ENCODE assay signal across 8 cellular contexts in the genomic region with DNA sequence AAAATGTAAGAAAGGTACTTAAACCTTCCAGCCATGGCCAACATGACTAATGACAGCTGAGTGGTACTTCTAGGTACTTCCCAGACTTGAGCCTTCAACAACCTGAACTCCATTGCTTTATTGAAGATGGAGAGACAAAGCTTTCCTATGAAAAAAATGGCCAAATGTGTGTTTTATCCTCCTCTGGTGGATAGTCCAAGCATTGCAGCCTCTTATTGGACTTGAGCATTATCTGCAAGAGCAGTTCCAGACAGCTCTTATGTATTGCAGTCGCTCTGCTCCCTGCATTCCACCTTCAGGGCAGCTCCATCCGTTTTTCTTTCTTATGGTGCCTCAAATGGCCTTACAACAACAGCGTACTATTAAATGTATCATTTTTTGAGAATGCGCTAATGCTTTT.
DNase-seq lines count a peak whose midpoint lies in the region; ATAC-seq, FAIRE-seq and TF ChIP-seq lines count a peak whose summit lies in the region.

No MANE protein-coding gene starts in this region.

- WGBS in H1 (ENCODE audit: extremely low coverage in 1 of 2, insufficient coverage in 1 of 2, insufficient read length in 1 of 2, insufficient replicate concordance in 2 of 2, low coverage in 1 of 2, low lambda C conversion rate in 2 of 2, missing lambda C conversion rate in 1 of 2), 2 experiments, result 87% methylated on average over 4 of the region's 4 CpGs; no CpG with 5 or more reads in 1 of the 2 experiments

- no peak overlapping the region for H3K27ac ChIP-seq in H1 (ENCODE audit: low read depth, low read length)

- H2AFZ ChIP-seq in H1 (ENCODE audit: low read length), result no peak overlapping the region

- H4K20me1 ChIP-seq in H1 (replicated peaks in 1 of 2; ENCODE audit: control insufficient read depth in 1 of 2, insufficient read depth in 2 of 2, low read length in 2 of 2), result no peaks in the 10 kb centered on the region

- H3K56ac ChIP-seq in H1 (replicated peaks; ENCODE audit: insufficient read length, low read depth, low read length), result no peak overlapping the region

- ATAC-seq in HG03045 (IDR thresholded peaks at IDR 0.05; ENCODE audit: unreplicated experiment) (peak; percentile 44), GM21526 (IDR thresholded peaks at IDR 0.05; ENCODE audit: low FRiP score, unreplicated experiment) (no peak), HG03571 (IDR thresholded peaks at IDR 0.05; ENCODE audit: unreplicated experiment) (no peak)

- no peaks in the 10 kb centered on the region for H3K9me3 ChIP-seq in H1 (ENCODE audit: insufficient read depth in 2 of 2, low read depth in 1 of 2, low read length in 1 of 2)

- TF ChIP-seq CTCF in H1 (IDR thresholded peaks at IDR 0.05; ENCODE audit: control extremely low read depth in 1 of 3, insufficient read depth in 1 of 3, low read depth in 1 of 3, low read length in 3 of 3), result peak in 2 of 3 experiments; percentile 52 to 75; a peak in 2 of 4 replicates
- TF ChIP-seq CTCF in progenitor cell of endocrine pancreas (IDR thresholded peaks at IDR 0.05; ENCODE audit: unreplicated experiment), result peak; percentile 63

- FAIRE-seq in H1 (lab: Jason Lieb, UNC), result peak; percentile 78

- H3K79me1 ChIP-seq in H1 (ENCODE audit: low read depth, low read length), result no peaks in the 10 kb centered on the region

- no peaks in the 10 kb centered on the region for H3K79me2 ChIP-seq in H1 (ENCODE audit: control insufficient read depth in 1 of 2, insufficient read depth in 2 of 2, low read length in 2 of 2)

- H2BK120ac ChIP-seq in H1 (replicated peaks; ENCODE audit: low read depth, low read length), result no peak overlapping the region

- H2BK20ac ChIP-seq in H1 (ENCODE audit: low read length), result no peak overlapping the region; the same call in 1 of the 2 replicates

- no peak for TF ChIP-seq POLR2A in H1 (IDR thresholded peaks at IDR 0.05; ENCODE audit: control extremely low read depth in 1 of 2, low read depth in 2 of 2, low read length in 2 of 2)

- H2BK15ac ChIP-seq in H1 (ENCODE audit: low read length), result no peak overlapping the region

- no peak overlapping the region for H2BK5ac ChIP-seq in H1 (ENCODE audit: low read depth, low read length)

- no peak overlapping the region for H3K4me3 Mint-ChIP-seq in progenitor cell of endocrine pancreas (ENCODE audit: low read depth)

- no peak overlapping the region for H4K5ac ChIP-seq in H1 (ENCODE audit: insufficient read length, low read depth, low read length)

- H3K27me3 Mint-ChIP-seq in progenitor cell of endocrine pancreas, result no peaks in the 10 kb centered on the region

- H3K23ac ChIP-seq in H1 (ENCODE audit: insufficient read length), result no peak overlapping the region

- H3K36me3 ChIP-seq in H1 (ENCODE audit: control insufficient read depth in 2 of 4, insufficient read depth in 4 of 4, low read length in 3 of 4), result no peaks in the 10 kb centered on the region

- no peaks in the 10 kb centered on the region for H3K23me2 ChIP-seq in H1 (ENCODE audit: low read depth, low read length)

- no peak overlapping the region for H3K4ac ChIP-seq in H1 (replicated peaks; ENCODE audit: insufficient read length, low read depth, low read length)

- H3K9me3 Mint-ChIP-seq in progenitor cell of endocrine pancreas (ENCODE audit: low read depth), result no peaks in the 10 kb centered on the region

- TF ChIP-seq EP300 in H1 (IDR thresholded peaks at IDR 0.05; ENCODE audit: borderline replicate concordance in 1 of 2, low read depth in 2 of 2, low read length in 2 of 2), result no peak

- no peak overlapping the region for H4K91ac ChIP-seq in H1 (replicated peaks; ENCODE audit: insufficient read length, low read length)

- no peak overlapping the region for H3K14ac ChIP-seq in H1 (ENCODE audit: insufficient read length)

- H3K4me2 ChIP-seq in H1 (ENCODE audit: insufficient read depth in 1 of 2, low read depth in 2 of 2, low read length in 2 of 2), result no peak overlapping the region

- H4K8ac ChIP-seq in H1 (ENCODE audit: extremely low read depth, insufficient read depth, low read length), result no peak overlapping the region

- peak; percentile 63 to 71 for TF ChIP-seq RAD21 in H1 (IDR thresholded peaks at IDR 0.05 in 1 of 2, conservative IDR thresholded peaks at IDR 0.05 in 1 of 2; ENCODE audit: low read depth in 2 of 2, low read length in 2 of 2)

- H3K4me1 ChIP-seq in H1 (replicated peaks in 1 of 4; ENCODE audit: control insufficient read depth in 3 of 4, insufficient read depth in 4 of 4, low read length in 3 of 4), result peaks cover 0 to 6% (median 2%) of the 10 kb centered on the region in 4 experiments; a peak in 3 of 7 replicates

- H3K27ac Mint-ChIP-seq in progenitor cell of endocrine pancreas, result no peak overlapping the region

- POLR2A ChIA-PET in H1 (lab: Charles Lee; ENCODE audit: partially characterized antibody), result no interaction called here

- H3K4me1 Mint-ChIP-seq in progenitor cell of endocrine pancreas (ENCODE audit: low read depth), result peaks cover 12% of the 10 kb centered on the region

- H3K36me3 Mint-ChIP-seq in progenitor cell of endocrine pancreas (ENCODE audit: insufficient read depth), result no peaks in the 10 kb centered on the region

- H3K18ac ChIP-seq in H1 (ENCODE audit: extremely low read depth, low read length), result no peak overlapping the region

- H3K4me3 ChIP-seq in H1 (ENCODE audit: extremely low read depth in 1 of 4, insufficient read depth in 2 of 4, low read depth in 3 of 4, low read length in 4 of 4), result no peak overlapping the region

- H3K9ac ChIP-seq in H1 (replicated peaks in 1 of 4; ENCODE audit: extremely low read depth in 1 of 4, low read depth in 3 of 4, low read length in 3 of 4), result no peak overlapping the region

- no peaks in the 10 kb centered on the region for H3K27me3 ChIP-seq in H1 (replicated peaks in 1 of 4; ENCODE audit: control insufficient read depth in 3 of 4, extremely low read depth in 1 of 4, insufficient read depth in 3 of 4, low read length in 3 of 4)

- DNase-seq in NCI-H446 (lab: John Stamatoyannopoulos, UW) (peak; percentile 23 to 63), NCI-H446 treated with DMSO at 0.1 percent for 48 hours (lab: John Stamatoyannopoulos, UW) (no peak), NCI-H524 treated with DMSO at 0.1 percent for 48 hours (lab: John Stamatoyannopoulos, UW) (peak; percentile 93), H1 (ENCODE audit: low read depth in 1 of 2, low spot score in 2 of 2) (no peak), progenitor cell of endocrine pancreas (ENCODE audit: low spot score, unreplicated experiment) (no peak)

- no peak overlapping the region for H2AK5ac ChIP-seq in H1 (ENCODE audit: low read depth, low read length)

- no peak overlapping the region for H2BK12ac ChIP-seq in H1 (ENCODE audit: low read depth, low read length)

- CTCF ChIA-PET in H1 (lab: Charles Lee; ENCODE audit: partially characterized antibody), result interaction anchor here (0.7 to 5.7 kb wide), 29 partner anchors 9 to 307 kb away, joined by 3 to 32 read pairs (median 5); no protein-coding TSS in a partner anchor

TF ChIP-seq in H1, 55 proteins besides CTCF, POLR2A, EP300 and RAD21 (continues in another document):
- TF ChIP-seq TCF12 (IDR thresholded peaks at IDR 0.05; ENCODE audit: low read depth, low read length) (no peak), YY1 (IDR thresholded peaks at IDR 0.05; ENCODE audit: low read depth, low read length) (peak; percentile 28; the same call in 1 of the 2 replicates), KDM5A (IDR thresholded peaks at IDR 0.05; ENCODE audit: low read length) (no peak), TAF1 (IDR thresholded peaks at IDR 0.05; ENCODE audit: low read depth, low read length) (no peak), SIN3A (conservative IDR thresholded peaks at IDR 0.05 in 1 of 2, IDR thresholded peaks at IDR 0.05 in 1 of 2; ENCODE audit: low read depth in 1 of 2, low read length in 2 of 2) (no peak), ASH2L (IDR thresholded peaks at IDR 0.05; ENCODE audit: low read length) (no peak), GTF2F1 (IDR thresholded peaks at IDR 0.05; ENCODE audit: borderline replicate concordance, low read depth, low read length) (no peak)
- TF ChIP-seq, protein P1, sequence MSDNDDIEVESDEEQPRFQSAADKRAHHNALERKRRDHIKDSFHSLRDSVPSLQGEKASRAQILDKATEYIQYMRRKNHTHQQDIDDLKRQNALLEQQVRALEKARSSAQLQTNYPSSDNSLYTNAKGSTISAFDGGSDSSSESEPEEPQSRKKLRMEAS (IDR thresholded peaks at IDR 0.05), result no peak

Comparison
In these comparisons a context has a peak if more than half of its experiments do, and no peak if none do; other contexts are left out.
1. DNase-seq: peak in NCI-H446 (2 of 2) and NCI-H524 treated with DMSO at 0.1 percent for 48 hours (single experiment); none in NCI-H446 treated with DMSO at 0.1 percent for 48 hours (single experiment), H1 (0 of 2) and progenitor cell of endocrine pancreas (single experiment).